Comparison of ENCODE assay signal across 15 cellular contexts in the genomic region with DNA sequence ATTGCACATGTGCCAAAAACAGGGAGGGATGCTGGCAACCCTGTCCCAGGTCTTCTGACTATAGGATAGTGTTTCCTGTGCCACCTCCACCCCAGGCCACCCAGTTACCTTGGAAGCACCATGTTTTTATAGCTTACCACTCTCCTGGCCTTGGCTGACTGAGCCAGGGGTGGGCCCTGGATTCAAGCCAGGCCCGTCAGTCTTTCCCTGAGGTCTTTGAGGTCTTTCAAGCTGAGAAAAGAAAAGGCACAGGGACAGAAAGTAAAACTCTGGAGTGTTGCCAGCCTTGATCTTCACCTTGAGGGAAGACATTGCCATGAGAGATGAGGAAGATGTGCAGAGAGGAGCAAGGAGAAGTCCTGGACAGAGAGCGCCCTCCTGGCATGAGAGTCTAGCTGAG. TPM values are rescaled to one million over a fixed set of nuclear protein-coding genes. Genes with fewer than 3 reads are reported as not detected.
DNase-seq lines count a peak whose midpoint lies in the region; ATAC-seq and TF ChIP-seq lines count a peak whose summit lies in the region.
"Had no signal": no experiment of that assay in that cellular context is flagged by ENCODE, and none has a peak within 500 bp of the region (broad histone marks: within the 10 kb centered on the region; RNA-seq: fewer than 3 reads in every experiment).

No MANE protein-coding gene starts in this region.

- H3K9me3 ChIP-seq in IMR-90 (ENCODE audit: control insufficient read depth, insufficient read depth, low read length) (no peaks in the 10 kb centered on the region), RWPE2 (ENCODE audit: severe bottlenecking) (no peaks in the 10 kb centered on the region), neuronal stem cell (replicated peaks in 1 of 2; ENCODE audit: control insufficient read depth in 2 of 2, insufficient read depth in 1 of 2, low read depth in 1 of 2, low read length in 2 of 2) (peaks cover 0 to 2% of the 10 kb centered on the region in 2 donors)
- H3K9me3 ChIP-seq in CD8-positive, alpha-beta memory T cell (ENCODE audit: low read length) = no peaks in the 10 kb centered on the region
- H3K9me3 ChIP-seq: BE2C had no signal

- WGBS in IMR-90 (ENCODE audit: extremely low coverage in 2 of 2, insufficient read length in 1 of 2), 2 experiments = 80% methylated on average over 1 of the region's 2 CpGs; no CpG with 5 or more reads in 1 of the 2 experiments
- no CpG with 5 or more reads among the region's 2 CpGs for WGBS in neuronal stem cell (ENCODE audit: extremely low coverage in 2 of 2, insufficient read length in 2 of 2, insufficient replicate concordance in 1 of 2), 2 donors

- TF ChIP-seq CTCF in IMR-90 (conservative IDR thresholded peaks at IDR 0.05; ENCODE audit: low read depth, low read length) (no peak), RWPE2 (IDR thresholded peaks at IDR 0.05; ENCODE audit: poor library complexity, severe bottlenecking) (no peak)

- H2AK5ac ChIP-seq in IMR-90 (ENCODE audit: low read depth, low read length) (no peak overlapping the region), neuronal stem cell (ENCODE audit: low read depth, low read length) (peak overlapping the region; percentile 13)

- no peak overlapping the region for H2BK12ac ChIP-seq in neuronal stem cell (ENCODE audit: low read length)

- TF ChIP-seq POLR2A in IMR-90 (IDR thresholded peaks at IDR 0.05; ENCODE audit: low read depth, low read length) = no peak

- in situ Hi-C loops in IMR-90 (cut with MboI; ENCODE audit: low sequenced_read_pairs) = no loop called here

- H3K79me1 ChIP-seq in IMR-90 (ENCODE audit: low read depth in 1 of 2, low read length in 2 of 2) (0 out of 4 replicates have a peak, but pooled peaks cover 0 to 6% of the 10 kb centered on the region in 2 experiments), neuronal stem cell (ENCODE audit: low read depth, low read length) (no peaks in the 10 kb centered on the region)

- H3K27ac ChIP-seq in IMR-90 (ENCODE audit: insufficient read depth, low read length) (no peak overlapping the region), RWPE2 (ENCODE audit: poor library complexity, severe bottlenecking) (no peak overlapping the region), neuronal stem cell (replicated peaks; ENCODE audit: low read length) (no peak overlapping the region)
- no peak overlapping the region for H3K27ac ChIP-seq in CD8-positive, alpha-beta memory T cell (ENCODE audit: low read depth, low read length)
- H3K27ac ChIP-seq: C4-2B, GM23248 had no signal

- H3K23ac ChIP-seq in IMR-90 (ENCODE audit: low read depth, low read length) (no peak overlapping the region), neuronal stem cell (ENCODE audit: low read depth, low read length, poor library complexity) (no peak overlapping the region)

- peaks cover 3 to 16% of the 10 kb centered on the region in 2 donors for H3K27me3 Mint-ChIP-seq in CD8-positive, alpha-beta memory T cell

- ATAC-seq in IMR-90 (ENCODE audit: low read depth) = no peak
- no peak for ATAC-seq in RWPE2 (ENCODE audit: low read depth)
- no peak for ATAC-seq in HG02870 (IDR thresholded peaks at IDR 0.05; ENCODE audit: unreplicated experiment)

- H3K14ac ChIP-seq in IMR-90 (replicated peaks; ENCODE audit: low read depth, low read length) (no peak overlapping the region), neuronal stem cell (ENCODE audit: low read length) (no peak overlapping the region)

- dilution Hi-C loops in IMR-90 (cut with HindIII; ENCODE audit: low sequenced_read_pairs, unreplicated experiment) = no loop called here

- H2BK120ac ChIP-seq in IMR-90 (ENCODE audit: low read depth, low read length) (no peak overlapping the region), neuronal stem cell (ENCODE audit: low read depth, low read length) (no peak overlapping the region)

- H4K8ac ChIP-seq in IMR-90 (ENCODE audit: low read depth in 2 of 2, low read length in 2 of 2) = no peak overlapping the region
- no peak overlapping the region for H4K8ac ChIP-seq in neuronal stem cell (ENCODE audit: low read depth, low read length)

- H3K18ac ChIP-seq in IMR-90 (ENCODE audit: low read depth, low read length) (no peak overlapping the region), neuronal stem cell (ENCODE audit: low read length) (no peak overlapping the region)

- H3K27ac Mint-ChIP-seq in CD8-positive, alpha-beta memory T cell = no peak overlapping the region
- H3K27ac Mint-ChIP-seq: CD4-positive, alpha-beta memory T cell had no signal

- H2AK9ac ChIP-seq in IMR-90 (replicated peaks; ENCODE audit: low read depth, low read length, poor library complexity) = peak overlapping the region; percentile 47

- H3K4me2 ChIP-seq in IMR-90 (ENCODE audit: low read depth, low read length) = no peak overlapping the region
- no peak overlapping the region for H3K4me2 ChIP-seq in neuronal stem cell (ENCODE audit: insufficient read depth, low read length, poor library complexity, severe bottlenecking)

- H3K4ac ChIP-seq in IMR-90 (ENCODE audit: low read depth, low read length) = no peak overlapping the region
- H3K4ac ChIP-seq in neuronal stem cell (ENCODE audit: low read length) = no peak overlapping the region

- H3K4me1 Mint-ChIP-seq in CD8-positive, alpha-beta memory T cell = no peaks in the 10 kb centered on the region
- H3K4me1 Mint-ChIP-seq: CD4-positive, alpha-beta memory T cell had no signal

- no peaks in the 10 kb centered on the region for H3K9me3 Mint-ChIP-seq in CD8-positive, alpha-beta memory T cell

- H4K5ac ChIP-seq in IMR-90 (ENCODE audit: low read depth, low read length) = no peak overlapping the region

- POLR2A ChIA-PET in IMR-90 (lab: Charles Lee; ENCODE audit: unreplicated experiment) = no interaction called here
- POLR2A ChIA-PET in CD8-positive, alpha-beta memory T cell (lab: Charles Lee) = no interaction called here

- H3K9me1 ChIP-seq in IMR-90 (ENCODE audit: insufficient read depth, low read length) = peaks cover 3% of the 10 kb centered on the region; the same call in 1 of the 2 replicates

- H3K36me3 ChIP-seq in IMR-90 (ENCODE audit: control insufficient read depth, insufficient read depth, low read length) = peaks cover 10% of the 10 kb centered on the region
- peaks cover 29% of the 10 kb centered on the region for H3K36me3 ChIP-seq in RWPE2 (ENCODE audit: low read depth)
- peaks cover 3 to 30% of the 10 kb centered on the region in 2 donors for H3K36me3 ChIP-seq in neuronal stem cell (replicated peaks in 1 of 2; ENCODE audit: control insufficient read depth in 2 of 2, insufficient read depth in 2 of 2, low read length in 2 of 2)
- H3K36me3 ChIP-seq in CD8-positive, alpha-beta memory T cell (ENCODE audit: insufficient read depth, low read length) = no peaks in the 10 kb centered on the region
- H3K36me3 ChIP-seq: BE2C had no signal

- TF ChIP-seq RAD21 in IMR-90 (IDR thresholded peaks at IDR 0.05; ENCODE audit: low read length) = no peak

- intact Hi-C loops in IMR-90 (cut with micrococcal nuclease) = no loop called here

- DNase-seq in IMR-90 (no peak), RWPE2 (ENCODE audit: low spot score) (peak; percentile 37), neuronal stem cell (ENCODE audit: low spot score) (no peak), Ammon's horn (ENCODE audit: low spot score) (no peak), superior temporal gyrus (ENCODE audit: extremely low spot score) (no peak)
- no peak for DNase-seq in CD8-positive, alpha-beta memory T cell
- DNase-seq: BE2C; CD4-positive, alpha-beta memory T cell; COR-L47; DMS153; DMS79 treated with DMSO at 0.1 percent for 48 hours; EL; GM23248 had no signal

- H3K27me3 ChIP-seq in IMR-90 (ENCODE audit: control insufficient read depth, insufficient read depth, low read length) (no peaks in the 10 kb centered on the region), RWPE2 (ENCODE audit: insufficient read depth, poor library complexity, severe bottlenecking) (no peaks in the 10 kb centered on the region), neuronal stem cell (ENCODE audit: control insufficient read depth in 3 of 3, insufficient read depth in 3 of 3, low read depth in 1 of 3, low read length in 3 of 3) (no peaks in the 10 kb centered on the region)
- no peaks in the 10 kb centered on the region for H3K27me3 ChIP-seq in CD8-positive, alpha-beta memory T cell (ENCODE audit: insufficient read depth, low read length, poor library complexity, severe bottlenecking)
- H3K27me3 ChIP-seq: BE2C had no signal

- no peaks in the 10 kb centered on the region for H3K36me3 Mint-ChIP-seq in CD8-positive, alpha-beta memory T cell
- H3K36me3 Mint-ChIP-seq: CD4-positive, alpha-beta memory T cell had no signal

- no peak overlapping the region for H3K9ac ChIP-seq in IMR-90 (ENCODE audit: low read depth, low read length)
- H3K9ac ChIP-seq in neuronal stem cell (ENCODE audit: low read depth, low read length, poor library complexity) = no peak overlapping the region
- H3K9ac ChIP-seq: GM23248 had no signal

- no peak overlapping the region for H3K4me3 ChIP-seq in IMR-90 (ENCODE audit: insufficient read depth, low read depth, low read length)
- H3K4me3 ChIP-seq in RWPE2 (ENCODE audit: severe bottlenecking) = no peak overlapping the region
- H3K4me3 ChIP-seq in neuronal stem cell (ENCODE audit: low read length in 2 of 2) = no peak overlapping the region
- H3K4me3 ChIP-seq in CD8-positive, alpha-beta memory T cell (ENCODE audit: low read length) = no peak overlapping the region
- H3K4me3 ChIP-seq: GM23248 had no signal

- no peak overlapping the region for H2BK20ac ChIP-seq in IMR-90 (ENCODE audit: low read depth, low read length)

- H3K56ac ChIP-seq in IMR-90 (ENCODE audit: extremely low read depth, insufficient read depth, low read length) = no peak overlapping the region

- H2BK5ac ChIP-seq in IMR-90 (ENCODE audit: low read depth, low read length, poor library complexity, severe bottlenecking) (no peak overlapping the region), neuronal stem cell (ENCODE audit: low read length) (no peak overlapping the region)

- CTCF ChIA-PET in IMR-90 (lab: Yijun Ruan, JAX) = no interaction called here
- CTCF ChIA-PET in CD8-positive, alpha-beta memory T cell (lab: Charles Lee) = no interaction called here

- peaks cover 3% of the 10 kb centered on the region for H3K4me1 ChIP-seq in IMR-90 (ENCODE audit: control insufficient read depth, insufficient read depth, low read length)
- H3K4me1 ChIP-seq in RWPE2 (ENCODE audit: insufficient read depth, poor library complexity, severe bottlenecking) = peaks cover 6% of the 10 kb centered on the region
- H3K4me1 ChIP-seq in neuronal stem cell (ENCODE audit: control insufficient read depth in 2 of 2, insufficient read depth in 1 of 2, low read depth in 1 of 2, low read length in 2 of 2) = peaks cover 6 to 7% of the 10 kb centered on the region in 2 donors
- no peaks in the 10 kb centered on the region for H3K4me1 ChIP-seq in CD8-positive, alpha-beta memory T cell (ENCODE audit: insufficient read depth, low read length)

- no peaks in the 10 kb centered on the region for H4K20me1 ChIP-seq in IMR-90 (ENCODE audit: insufficient read depth, low read length)

- H2BK15ac ChIP-seq in IMR-90 (ENCODE audit: low read depth, low read length) (no peak overlapping the region), neuronal stem cell (ENCODE audit: low read length) (no peak overlapping the region)

- no TSS peak for BruUV-seq in IMR-90 (replicated peaks; lab: Mats Ljungman, UMichigan)

- H3K4me3 Mint-ChIP-seq in CD8-positive, alpha-beta memory T cell = no peak overlapping the region
- H3K4me3 Mint-ChIP-seq: CD4-positive, alpha-beta memory T cell had no signal

- no peak overlapping the region for H4K91ac ChIP-seq in IMR-90 (ENCODE audit: insufficient read depth, low read depth, low read length)
- no peak overlapping the region for H4K91ac ChIP-seq in neuronal stem cell (ENCODE audit: low read depth, low read length, poor library complexity)

- H2AFZ ChIP-seq in IMR-90 (replicated peaks; ENCODE audit: low read length, poor library complexity) (no peak overlapping the region), neuronal stem cell (ENCODE audit: low read length) (no peak overlapping the region)
- H2AFZ ChIP-seq: GM23248 had no signal

RNA-seq across cellular contexts. Expression of a gene that starts 46.3 kb away (rescaled TPM):
- 3.4 and 5.0 TPM in 2 replicates for total RNA-seq in IMR-90 (2012; rRNA removed)
- 1.9 and 2.1 TPM in 2 replicates for polyA plus RNA-seq in IMR-90 (2012; rRNA removed)
- 0.81 and 0.86 TPM in 2 replicates for polyA plus RNA-seq in IMR-90 (2012; cell fraction: cytosol; rRNA removed)
- 3.0 and 8.1 TPM in 2 replicates for polyA plus RNA-seq in IMR-90 (2012; cell fraction: nucleus; rRNA removed; ENCODE audit: low replicate concordance)
- polyA plus RNA-seq in neuronal stem cell (2013, experiment 1 of 2) = 0.82 TPM
- 0.94 TPM for polyA plus RNA-seq in neuronal stem cell (2013, experiment 2 of 2)
- 1 to 10 TPM; 2.3 to 2.4 TPM for total RNA-seq in CD8-positive, alpha-beta memory T cell
- polyA plus RNA-seq in CD8-positive, alpha-beta memory T cell = 0.56 TPM
